In genomic region chr10:89502556-89502955, GRCh38 we compare ENCODE assay signal across 20 cellular contexts. TPM values are rescaled to one million over a fixed set of nuclear protein-coding genes. Genes with fewer than 3 reads are reported as not detected.
DNase-seq lines count a peak whose midpoint lies in the region; TF ChIP-seq lines count a peak whose summit lies in the region.
"Had no signal": no experiment of that assay in that cellular context is flagged by ENCODE, and none has a peak within 500 bp of the region (broad histone marks: within the 10 kb centered on the region; RNA-seq: fewer than 3 reads in every experiment).

No MANE protein-coding gene starts in this region.

- no peaks in the 10 kb centered on the region for H3K4me1 ChIP-seq in SK-N-SH (ENCODE audit: control insufficient read depth in 1 of 2, insufficient read depth in 2 of 2, low read depth in 1 of 2, low read length in 1 of 2)
- H3K4me1 ChIP-seq in tibial artery: peaks cover 0 to 8% (median 0%) of the 10 kb centered on the region in 4 donors

- no peak for TF ChIP-seq RAD21 in SK-N-SH (IDR thresholded peaks at IDR 0.05; ENCODE audit: low read length)

- H3K36me3 ChIP-seq in SK-N-SH (replicated peaks in 1 of 2; ENCODE audit: control insufficient read depth in 1 of 2, insufficient read depth in 2 of 2, low read length in 1 of 2) (no peaks in the 10 kb centered on the region), tibial artery (no peaks in the 10 kb centered on the region)
- H3K36me3 ChIP-seq: BLaER1 treated with 17β-estradiol and CSF1 and Interleukin-3, amounts not matched to agents 10 nM and 100 nM had no signal

- in situ Hi-C loops in GM13977 (cut with MboI; ENCODE audit: low pct_unique_long_range_greater_than_20kb, low sequenced_read_pairs, unreplicated experiment): no loop called here

- DNase-seq in DMS 273 (lab: John Stamatoyannopoulos, UW; ENCODE audit: unreplicated experiment): peak; percentile 39
- DNase-seq in DMS 273 treated with DMSO at 0.1 percent for 48 hours (lab: John Stamatoyannopoulos, UW): no peak
- no peak for DNase-seq in SK-N-SH
- DNase-seq in fibroblast of peridontal ligament (ENCODE audit: extremely low read depth): peak; percentile 95
- peak; percentile 30 for DNase-seq in retinal pigment epithelial cell (ENCODE audit: low read depth)
- no peak for DNase-seq in GM13977 (ENCODE audit: low spot score)
- DNase-seq in activated CD8-positive, alpha-beta memory T cell treated with anti-CD3 and anti-CD28 coated beads, Interleukin-2, amount 50 U/mL, for 48 hours: no peak
- DNase-seq in tibial artery: no peak
- DNase-seq: activated CD4-positive, alpha-beta T cell treated with anti-CD3 and anti-CD28 coated beads for 4 hours; caudate nucleus; effector CD8-positive, alpha-beta T cell; MV-4-11; NCI-H2081 treated with DMSO at 0.1 percent for 48 hours; nephron progenitor cell; NK-92 treated with Interleukin-12 subunit alpha and Interleukin-12 subunit beta, amount 100 ng/mL, for 24 hours; right cardiac atrium; T-helper 9 cell had no signal

- intact Hi-C loops in tibial artery (cut with DNase I; ENCODE audit: low total_unique reads): no loop called here

- no peaks in the 10 kb centered on the region for H4K20me1 ChIP-seq in SK-N-SH (ENCODE audit: insufficient read depth)
- H4K20me1 ChIP-seq: BLaER1 treated with 17β-estradiol and CSF1 and Interleukin-3, amounts not matched to agents 10 nM and 100 nM had no signal

- H2AFZ ChIP-seq in SK-N-SH (ENCODE audit: low read depth): no peak overlapping the region

- H3K4me3 ChIP-seq in SK-N-SH (ENCODE audit: low read depth in 2 of 2, low read length in 1 of 2) (no peak overlapping the region), retinal pigment epithelial cell (ENCODE audit: low read length) (no peak overlapping the region), tibial artery (no peak overlapping the region)
- H3K4me3 ChIP-seq: BLaER1 treated with 17β-estradiol and CSF1 and Interleukin-3, amounts not matched to agents 10 nM and 100 nM; tibial nerve had no signal

- H3K9me3 ChIP-seq in SK-N-SH: no peaks in the 10 kb centered on the region
- no peaks in the 10 kb centered on the region for H3K9me3 ChIP-seq in tibial artery
- H3K9me3 ChIP-seq: BLaER1 treated with 17β-estradiol and CSF1 and Interleukin-3, amounts not matched to agents 10 nM and 100 nM; tibial nerve had no signal

- H3K9ac ChIP-seq in SK-N-SH: no peak overlapping the region
- H3K9ac ChIP-seq: BLaER1 treated with 17β-estradiol and CSF1 and Interleukin-3, amounts not matched to agents 10 nM and 100 nM had no signal

- no peaks in the 10 kb centered on the region for H3K27me3 ChIP-seq in SK-N-SH (ENCODE audit: insufficient read depth)
- H3K27me3 ChIP-seq in tibial artery: no peaks in the 10 kb centered on the region
- H3K27me3 ChIP-seq: BLaER1 treated with 17β-estradiol and CSF1 and Interleukin-3, amounts not matched to agents 10 nM and 100 nM; tibial nerve had no signal

- 90% methylated on average over 2 of the region's 2 CpGs for WGBS in SK-N-SH (ENCODE audit: low lambda C conversion rate)

- no peaks in the 10 kb centered on the region for H3K9me2 ChIP-seq in SK-N-SH

- H3K4me2 ChIP-seq in SK-N-SH: no peak overlapping the region

- no peak for TF ChIP-seq EP300 in SK-N-SH (IDR thresholded peaks at IDR 0.05; ENCODE audit: borderline replicate concordance in 1 of 2, low read depth in 1 of 2, low read length in 1 of 2)

- POLR2A ChIA-PET in SK-N-SH (lab: Yijun Ruan, JAX): no interaction called here

- no peaks in the 10 kb centered on the region for H3F3A ChIP-seq in SK-N-SH (replicated peaks; ENCODE audit: insufficient read depth)

- TF ChIP-seq CTCF in SK-N-SH (IDR thresholded peaks at IDR 0.05) (no peak), retinal pigment epithelial cell (conservative IDR thresholded peaks at IDR 0.05; ENCODE audit: low read depth, low read length) (no peak), GM13977 (IDR thresholded peaks at IDR 0.05; ENCODE audit: extremely low read depth, insufficient read depth, missing control alignments) (no peak), tibial artery (IDR thresholded peaks at IDR 0.05) (no peak)

- no peaks in the 10 kb centered on the region for H3K79me2 ChIP-seq in SK-N-SH (ENCODE audit: insufficient read depth)

- CTCF ChIA-PET in SK-N-SH (lab: Yijun Ruan, JAX): no interaction called here

- H3K27ac ChIP-seq in SK-N-SH (ENCODE audit: low read depth in 2 of 2, low read length in 1 of 2) (no peak overlapping the region), tibial artery (no peak overlapping the region)
- H3K27ac ChIP-seq: 22Rv1 had no signal

TF ChIP-seq in SK-N-SH, 30 proteins besides CTCF, POLR2A, EP300 and RAD21:
- TF ChIP-seq FOXM1 (IDR thresholded peaks at IDR 0.05; ENCODE audit: low read depth): no peak
- TF ChIP-seq FOXJ3 (CRISPR knock-in tag; IDR thresholded peaks at IDR 0.05): no peak
- TF ChIP-seq CHD2 (IDR thresholded peaks at IDR 0.05; ENCODE audit: low read length, partially characterized antibody): no peak
- TF ChIP-seq EZH2phosphoT487 (IDR thresholded peaks at IDR 0.05; ENCODE audit: borderline replicate concordance, low read depth): no peak
- TF ChIP-seq MAX (IDR thresholded peaks at IDR 0.05; ENCODE audit: low read depth): no peak
- TF ChIP-seq JUND (IDR thresholded peaks at IDR 0.05): 0 out of 2 replicates have a peak, but pooled peaks have one; percentile 9
- TF ChIP-seq, protein P1, sequence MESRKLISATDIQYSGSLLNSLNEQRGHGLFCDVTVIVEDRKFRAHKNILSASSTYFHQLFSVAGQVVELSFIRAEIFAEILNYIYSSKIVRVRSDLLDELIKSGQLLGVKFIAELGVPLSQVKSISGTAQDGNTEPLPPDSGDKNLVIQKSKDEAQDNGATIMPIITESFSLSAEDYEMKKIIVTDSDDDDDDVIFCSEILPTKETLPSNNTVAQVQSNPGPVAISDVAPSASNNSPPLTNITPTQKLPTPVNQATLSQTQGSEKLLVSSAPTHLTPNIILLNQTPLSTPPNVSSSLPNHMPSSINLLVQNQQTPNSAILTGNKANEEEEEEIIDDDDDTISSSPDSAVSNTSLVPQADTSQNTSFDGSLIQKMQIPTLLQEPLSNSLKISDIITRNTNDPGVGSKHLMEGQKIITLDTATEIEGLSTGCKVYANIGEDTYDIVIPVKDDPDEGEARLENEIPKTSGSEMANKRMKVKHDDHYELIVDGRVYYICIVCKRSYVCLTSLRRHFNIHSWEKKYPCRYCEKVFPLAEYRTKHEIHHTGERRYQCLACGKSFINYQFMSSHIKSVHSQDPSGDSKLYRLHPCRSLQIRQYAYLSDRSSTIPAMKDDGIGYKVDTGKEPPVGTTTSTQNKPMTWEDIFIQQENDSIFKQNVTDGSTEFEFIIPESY (IDR thresholded peaks at IDR 0.05; ENCODE audit: borderline replicate concordance, low read depth): no peak
- TF ChIP-seq NRF1 (IDR thresholded peaks at IDR 0.05; ENCODE audit: low read depth, low read length): no peak
- TF ChIP-seq GATA2 (CRISPR knock-in tag; IDR thresholded peaks at IDR 0.05): no peak
- TF ChIP-seq, protein P2, sequence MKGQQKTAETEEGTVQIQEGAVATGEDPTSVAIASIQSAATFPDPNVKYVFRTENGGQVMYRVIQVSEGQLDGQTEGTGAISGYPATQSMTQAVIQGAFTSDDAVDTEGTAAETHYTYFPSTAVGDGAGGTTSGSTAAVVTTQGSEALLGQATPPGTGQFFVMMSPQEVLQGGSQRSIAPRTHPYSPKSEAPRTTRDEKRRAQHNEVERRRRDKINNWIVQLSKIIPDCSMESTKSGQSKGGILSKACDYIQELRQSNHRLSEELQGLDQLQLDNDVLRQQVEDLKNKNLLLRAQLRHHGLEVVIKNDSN (IDR thresholded peaks at IDR 0.05; ENCODE audit: borderline replicate concordance, low read depth): no peak
- no peak for TF ChIP-seq FOSL2 (IDR thresholded peaks at IDR 0.05; ENCODE audit: borderline replicate concordance, low read depth)
- no peak for TF ChIP-seq SIN3A (IDR thresholded peaks at IDR 0.05; ENCODE audit: borderline replicate concordance, low read depth, low read length)
- no peak for TF ChIP-seq MXI1 (IDR thresholded peaks at IDR 0.05; ENCODE audit: low read depth, low read length)
- TF ChIP-seq, protein P3, sequence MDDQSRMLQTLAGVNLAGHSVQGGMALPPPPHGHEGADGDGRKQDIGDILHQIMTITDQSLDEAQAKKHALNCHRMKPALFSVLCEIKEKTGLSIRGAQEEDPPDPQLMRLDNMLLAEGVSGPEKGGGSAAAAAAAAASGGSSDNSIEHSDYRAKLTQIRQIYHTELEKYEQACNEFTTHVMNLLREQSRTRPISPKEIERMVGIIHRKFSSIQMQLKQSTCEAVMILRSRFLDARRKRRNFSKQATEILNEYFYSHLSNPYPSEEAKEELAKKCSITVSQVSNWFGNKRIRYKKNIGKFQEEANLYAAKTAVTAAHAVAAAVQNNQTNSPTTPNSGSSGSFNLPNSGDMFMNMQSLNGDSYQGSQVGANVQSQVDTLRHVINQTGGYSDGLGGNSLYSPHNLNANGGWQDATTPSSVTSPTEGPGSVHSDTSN (IDR thresholded peaks at IDR 0.05): peak; percentile 77
- no peak for TF ChIP-seq TEAD4 (IDR thresholded peaks at IDR 0.05; ENCODE audit: borderline replicate concordance, insufficient read depth)
- TF ChIP-seq RXRA (IDR thresholded peaks at IDR 0.05; ENCODE audit: borderline replicate concordance, low read depth): no peak
- TF ChIP-seq YY1 (IDR thresholded peaks at IDR 0.05; ENCODE audit: low read depth): no peak
- no peak for TF ChIP-seq TAF1 (IDR thresholded peaks at IDR 0.05; ENCODE audit: borderline replicate concordance, low read depth, low read length)
- TF ChIP-seq NFIC (IDR thresholded peaks at IDR 0.05; ENCODE audit: borderline replicate concordance): 0 out of 2 replicates have a peak, but pooled peaks have one; percentile 20
- TF ChIP-seq RCOR1 (IDR thresholded peaks at IDR 0.05; ENCODE audit: low read length): no peak
- TF ChIP-seq TCF12 (IDR thresholded peaks at IDR 0.05): peak; percentile 44; the same call in 1 of the 2 replicates

RNA-seq across cellular contexts. Expression of gene SLC16A12, which starts 32.8 kb away (rescaled TPM):
- polyA plus RNA-seq in SK-N-SH (2012; rRNA removed): 0.13 TPM in 2 replicates
- 0.10 and 0.14 TPM in 2 replicates for polyA plus RNA-seq in SK-N-SH (2012; cell fraction: cytosol; rRNA removed)
- polyA plus RNA-seq in SK-N-SH (2012; cell fraction: nucleus; rRNA removed): 0.05 and 0.10 TPM in 2 replicates

Comparison
In these comparisons a context has a peak if more than half of its experiments do, and no peak if none do; other contexts are left out.
1. DNase-seq: peak in DMS 273 (single experiment), fibroblast of peridontal ligament (single experiment) and retinal pigment epithelial cell (single experiment); none in DMS 273 treated with DMSO at 0.1 percent for 48 hours (single experiment), SK-N-SH (single experiment), GM13977 (single experiment), activated CD8-positive, alpha-beta memory T cell treated with anti-CD3 and anti-CD28 coated beads, Interleukin-2, amount 50 U/mL, for 48 hours (single experiment) and tibial artery (0 of 2).